Comparison of ENCODE assay signal across 21 cellular contexts in genomic region chr3:96236499-96236898, GRCh38.
"Had no signal": no experiment of that assay in that cellular context is flagged by ENCODE, and none has a peak within 500 bp of the region (broad histone marks: within the 10 kb centered on the region; RNA-seq: fewer than 3 reads in every experiment).

No MANE protein-coding gene starts in this region.

- H3K4me1 ChIP-seq: prostate gland, spleen had no signal

- ATAC-seq: activated CD4-positive, alpha-beta T cell treated with anti-CD3 and anti-CD28 coated beads for 36 hours; activated T-cell treated with anti-CD3 and anti-CD28 coated beads, Interleukin-2, amount 50 U/mL, for 4 hours; left cardiac atrium had no signal

- H3K27me3 ChIP-seq: neutrophil, ovary, spleen had no signal

- H3K4me3 ChIP-seq: ovary, prostate gland, spleen, thoracic aorta had no signal

- DNase-seq: activated B cell treated with CpG ODN at 0.5 μM for 24 hours; activated CD4-positive, alpha-beta T cell treated with anti-CD3 and anti-CD28 coated beads for 36 hours; activated CD4-positive, alpha-beta T cell treated with anti-CD3 and anti-CD28 coated beads, Interleukin-2, amount 50 U/mL, for 4 hours; activated CD8-positive, alpha-beta memory T cell treated with anti-CD3 and anti-CD28 coated beads, Interleukin-2, amount 50 U/mL, for 48 hours; activated naive CD4-positive, alpha-beta T cell treated with anti-CD3 and anti-CD28 coated beads for 36 hours; activated naive CD8-positive, alpha-beta T cell treated with anti-CD3 and anti-CD28 coated beads, Interleukin-2, amount 10 ng/mL, durations not matched to agents 7 days and 5 days; activated T-cell treated with anti-CD3 and anti-CD28 coated beads, Interleukin-2, amount 50 U/mL, for 4 hours; cortex of kidney; endodermal cell; hypothalamus; islet precursor cell; left cardiac atrium; ovary; spleen; stimulated activated CD4-positive, alpha-beta T cell treated with anti-CD3 and anti-CD28 coated beads, Interleukin-4, amount 100 ng/mL, for 24 hours; stimulated activated naive CD4-positive, alpha-beta T cell treated with Interleukin-2 at 50 U/mL for 16 hours; T1000 had no signal

- H3K27ac ChIP-seq: epithelial cell of prostate, neutrophil, ovary, prostate gland, spleen, thoracic aorta had no signal

- H3K36me3 ChIP-seq: neutrophil, ovary, prostate gland, spleen, thoracic aorta had no signal

- H3K9me3 ChIP-seq: neutrophil, ovary, prostate gland, thoracic aorta had no signal
